Comparison of ENCODE assay signal across 1 cellular context in the genomic region with DNA sequence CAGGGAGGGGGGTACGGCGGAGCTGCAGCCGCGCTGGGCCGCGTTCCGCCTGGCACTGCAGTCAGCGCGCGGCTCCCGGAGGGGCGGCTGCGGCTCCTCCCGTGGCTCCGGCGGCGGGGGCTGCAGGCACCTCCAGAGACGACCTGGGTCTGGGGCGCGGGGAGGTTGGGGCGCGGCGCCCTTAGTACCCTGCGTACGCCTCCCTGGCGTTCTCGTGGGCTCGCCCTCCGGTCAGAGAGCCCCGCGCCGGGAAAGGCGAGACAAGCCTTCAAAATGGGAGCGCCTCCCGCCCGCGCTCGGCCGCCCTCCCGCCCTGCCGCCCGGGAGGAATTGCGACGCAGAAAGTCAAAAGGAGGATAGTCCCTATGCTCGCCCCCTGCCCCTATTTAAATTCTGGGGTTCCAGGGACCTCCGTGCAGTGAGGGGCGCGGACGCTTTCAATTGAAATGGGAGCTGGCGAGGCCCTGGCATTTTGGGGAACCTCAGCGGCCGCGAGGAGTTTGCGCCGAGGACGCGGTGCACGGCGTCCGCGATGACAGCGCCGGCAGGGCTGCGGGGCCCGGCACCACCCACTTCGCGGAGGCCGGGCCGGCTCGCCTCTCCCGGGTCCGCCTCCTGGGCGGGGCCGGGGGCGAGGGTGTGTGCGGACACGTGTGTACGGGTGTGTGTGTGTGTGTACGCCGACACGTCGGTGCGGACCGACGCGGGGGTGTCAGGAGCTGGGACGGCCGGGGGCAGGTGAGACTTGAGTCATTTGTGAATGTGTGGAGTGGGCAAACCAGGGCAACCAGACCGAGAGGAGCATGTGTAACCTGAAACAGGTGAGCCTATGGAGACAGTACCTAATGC.
TF ChIP-seq lines count a peak whose summit lies in the region.

No MANE protein-coding gene starts in this region.

TF ChIP-seq in HepG2, 621 proteins besides CTCF, POLR2A, EP300 and RAD21 (continued from another document and continues in another):
- TF ChIP-seq ZNF281 (CRISPR knock-in tag; IDR thresholded peaks at IDR 0.05; ENCODE audit: borderline replicate concordance) (no peak), ZNF18 (CRISPR knock-in tag; IDR thresholded peaks at IDR 0.05; ENCODE audit: insufficient replicate concordance) (peak; percentile 2), KAT8 (CRISPR knock-in tag; IDR thresholded peaks at IDR 0.05) (no peak), ZNF124 (CRISPR knock-in tag; IDR thresholded peaks at IDR 0.05) (no peak), ZNF790 (CRISPR knock-in tag; IDR thresholded peaks at IDR 0.05; ENCODE audit: borderline replicate concordance) (no peak; the same call in 1 of the 2 replicates), ZNF563 (CRISPR knock-in tag; IDR thresholded peaks at IDR 0.05) (no peak), EED (CRISPR knock-in tag; IDR thresholded peaks at IDR 0.05) (0 out of 2 replicates have a peak, but pooled peaks have one; percentile 23), SPEN (CRISPR knock-in tag; IDR thresholded peaks at IDR 0.05; ENCODE audit: low read depth) (no peak), ZBTB7A (CRISPR knock-in tag; IDR thresholded peaks at IDR 0.05) (no peak), ZSCAN25 (CRISPR knock-in tag; IDR thresholded peaks at IDR 0.05) (no peak), NFYB (CRISPR knock-in tag; IDR thresholded peaks at IDR 0.05) (no peak), ZC3H13 (CRISPR knock-in tag; IDR thresholded peaks at IDR 0.05) (no peak), NFKBIZ (CRISPR knock-in tag; IDR thresholded peaks at IDR 0.05) (no peak), FOXA1 (IDR thresholded peaks at IDR 0.05) (no peak), FOXA1 (CRISPR knock-in tag; IDR thresholded peaks at IDR 0.05) (peak; percentile 23; the same call in 1 of the 2 replicates), ZNF496 (CRISPR knock-in tag; IDR thresholded peaks at IDR 0.05; ENCODE audit: insufficient replicate concordance) (no peak), BHLHE40 (IDR thresholded peaks at IDR 0.05; ENCODE audit: low read length) (peak; percentile 48), ZNF768 (CRISPR knock-in tag; IDR thresholded peaks at IDR 0.05) (peak; percentile 56; the same call in 1 of the 2 replicates), ZNF841 (CRISPR knock-in tag; IDR thresholded peaks at IDR 0.05; ENCODE audit: borderline replicate concordance) (no peak), ZNF543 (CRISPR knock-in tag; IDR thresholded peaks at IDR 0.05) (peak; percentile 72; the same call in 1 of the 2 replicates), MXI1 (IDR thresholded peaks at IDR 0.05; ENCODE audit: borderline replicate concordance, low read depth, low read length) (peak; percentile 92), SALL1 (CRISPR knock-in tag; IDR thresholded peaks at IDR 0.05) (peak; percentile 38; the same call in 1 of the 2 replicates), HDAC1 (CRISPR knock-in tag; IDR thresholded peaks at IDR 0.05) (peak; percentile 65), ZXDC (CRISPR knock-in tag; IDR thresholded peaks at IDR 0.05) (no peak), LCORL (IDR thresholded peaks at IDR 0.05) (no peak), LCORL (CRISPR knock-in tag; IDR thresholded peaks at IDR 0.05) (peak; percentile 23; the same call in 1 of the 2 replicates), POLR2AphosphoS5 (IDR thresholded peaks at IDR 0.05; ENCODE audit: low read depth, low read length) (no peak), NFATC3 (CRISPR knock-in tag; IDR thresholded peaks at IDR 0.05) (no peak), MEF2D (CRISPR knock-in tag; IDR thresholded peaks at IDR 0.05) (no peak), GMEB1 (CRISPR knock-in tag; IDR thresholded peaks at IDR 0.05; ENCODE audit: borderline replicate concordance) (peak; percentile 69; the same call in 1 of the 2 replicates), PRPF4 (IDR thresholded peaks at IDR 0.05; ENCODE audit: low read depth, low read length, poor library complexity, severe bottlenecking) (no peak), ZNF558 (CRISPR knock-in tag; IDR thresholded peaks at IDR 0.05; ENCODE audit: borderline replicate concordance) (peak; percentile 28; the same call in 1 of the 2 replicates), ZNF652 (CRISPR knock-in tag; IDR thresholded peaks at IDR 0.05; ENCODE audit: borderline replicate concordance, low read depth) (no peak), MNT (IDR thresholded peaks at IDR 0.05) (peak; percentile 53), ZNF331 (CRISPR knock-in tag; IDR thresholded peaks at IDR 0.05) (0 out of 2 replicates have a peak, but pooled peaks have one; percentile 12), KDM5B (CRISPR knock-in tag; IDR thresholded peaks at IDR 0.05; ENCODE audit: borderline replicate concordance) (peak; percentile 61), ZNF230 (CRISPR knock-in tag; IDR thresholded peaks at IDR 0.05) (0 out of 2 replicates have a peak, but pooled peaks have one; percentile 58), ASH2L (IDR thresholded peaks at IDR 0.05; ENCODE audit: insufficient read length, low read depth, low read length) (no peak), AKNA (CRISPR knock-in tag; IDR thresholded peaks at IDR 0.05; ENCODE audit: borderline replicate concordance) (no peak)
- TF ChIP-seq, protein P1, sequence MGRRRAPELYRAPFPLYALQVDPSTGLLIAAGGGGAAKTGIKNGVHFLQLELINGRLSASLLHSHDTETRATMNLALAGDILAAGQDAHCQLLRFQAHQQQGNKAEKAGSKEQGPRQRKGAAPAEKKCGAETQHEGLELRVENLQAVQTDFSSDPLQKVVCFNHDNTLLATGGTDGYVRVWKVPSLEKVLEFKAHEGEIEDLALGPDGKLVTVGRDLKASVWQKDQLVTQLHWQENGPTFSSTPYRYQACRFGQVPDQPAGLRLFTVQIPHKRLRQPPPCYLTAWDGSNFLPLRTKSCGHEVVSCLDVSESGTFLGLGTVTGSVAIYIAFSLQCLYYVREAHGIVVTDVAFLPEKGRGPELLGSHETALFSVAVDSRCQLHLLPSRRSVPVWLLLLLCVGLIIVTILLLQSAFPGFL (CRISPR knock-in tag; IDR thresholded peaks at IDR 0.05) = no peak
- TF ChIP-seq, protein P2, sequence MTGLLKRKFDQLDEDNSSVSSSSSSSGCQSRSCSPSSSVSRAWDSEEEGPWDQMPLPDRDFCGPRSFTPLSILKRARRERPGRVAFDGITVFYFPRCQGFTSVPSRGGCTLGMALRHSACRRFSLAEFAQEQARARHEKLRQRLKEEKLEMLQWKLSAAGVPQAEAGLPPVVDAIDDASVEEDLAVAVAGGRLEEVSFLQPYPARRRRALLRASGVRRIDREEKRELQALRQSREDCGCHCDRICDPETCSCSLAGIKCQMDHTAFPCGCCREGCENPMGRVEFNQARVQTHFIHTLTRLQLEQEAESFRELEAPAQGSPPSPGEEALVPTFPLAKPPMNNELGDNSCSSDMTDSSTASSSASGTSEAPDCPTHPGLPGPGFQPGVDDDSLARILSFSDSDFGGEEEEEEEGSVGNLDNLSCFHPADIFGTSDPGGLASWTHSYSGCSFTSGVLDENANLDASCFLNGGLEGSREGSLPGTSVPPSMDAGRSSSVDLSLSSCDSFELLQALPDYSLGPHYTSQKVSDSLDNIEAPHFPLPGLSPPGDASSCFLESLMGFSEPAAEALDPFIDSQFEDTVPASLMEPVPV (CRISPR knock-in tag; IDR thresholded peaks at IDR 0.05) = peak; percentile 26; the same call in 1 of the 2 replicates
